12 cellular contexts compared by ENCODE assay signal in the genomic region with DNA sequence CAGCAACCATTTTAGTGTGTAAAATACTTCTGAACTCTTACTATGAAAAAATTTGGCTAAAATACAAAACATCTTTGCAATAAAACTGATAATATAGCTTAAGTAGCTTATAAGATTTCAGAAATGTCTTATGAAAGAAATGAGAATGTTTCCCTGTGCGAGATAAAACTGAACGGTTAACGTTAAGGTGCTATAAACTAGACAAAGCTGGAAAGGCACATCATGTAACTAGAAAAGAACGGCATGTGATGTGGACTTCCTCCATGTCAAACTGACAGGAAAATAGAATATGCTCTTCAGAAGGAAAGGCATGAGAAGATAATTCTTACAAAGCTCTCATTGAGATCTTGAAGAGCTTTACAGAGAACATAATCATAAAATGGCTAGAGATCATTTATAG. TPM values are rescaled to one million over a fixed set of nuclear protein-coding genes. Genes with fewer than 3 reads are reported as not detected.
DNase-seq lines count a peak whose midpoint lies in the region; ATAC-seq and TF ChIP-seq lines count a peak whose summit lies in the region.
"Had no signal": no experiment of that assay in that cellular context is flagged by ENCODE, and none has a peak within 500 bp of the region (broad histone marks: within the 10 kb centered on the region; RNA-seq: fewer than 3 reads in every experiment).

No MANE protein-coding gene starts in this region.

- intact Hi-C loops in activated naive CD4-positive, alpha-beta T cell treated with anti-CD3 and anti-CD28 coated beads for 36 hours (cut with micrococcal nuclease), result loop anchor here (2.0 to 5.0 kb wide), 2 partner anchors 14 to 34 kb away; no protein-coding TSS in a partner anchor
- intact Hi-C loops in esophagus muscularis mucosa (cut with DNase I), result no loop called here

- CTCF ChIA-PET in activated naive CD4-positive, alpha-beta T cell treated with anti-CD3 and anti-CD28 coated beads for 36 hours (lab: Charles Lee), result interaction anchor here (2.1 kb wide), 1 partner anchor 145 kb away, joined by 9 read pairs; a partner anchor contains a TSS

- H3K27me3 Mint-ChIP-seq in activated naive CD4-positive, alpha-beta T cell treated with anti-CD3 and anti-CD28 coated beads for 36 hours (ENCODE audit: low read depth), result no peaks in the 10 kb centered on the region
- no peaks in the 10 kb centered on the region for H3K27me3 Mint-ChIP-seq in HFFc6 (ENCODE audit: insufficient read depth)

- H3K9ac ChIP-seq in Karpas-422 (ENCODE audit: low read length), result no peak overlapping the region

- no peak overlapping the region for H3K4me3 ChIP-seq in Karpas-422 (ENCODE audit: low read length)
- H3K4me3 ChIP-seq in esophagus muscularis mucosa, result no peak overlapping the region
- H3K4me3 ChIP-seq in neutrophil (ENCODE audit: low read depth in 1 of 2, low read length in 1 of 2), result no peak overlapping the region

- H3K36me3 ChIP-seq in Karpas-422 (ENCODE audit: insufficient read depth, low read length) (peaks cover 31% of the 10 kb centered on the region), esophagus muscularis mucosa (no peaks in the 10 kb centered on the region), neutrophil (no peaks in the 10 kb centered on the region)

- no peak for TF ChIP-seq EP300 in esophagus muscularis mucosa (IDR thresholded peaks at IDR 0.05)

- peak overlapping the region; percentile 49 for H3K4me2 ChIP-seq in Karpas-422 (ENCODE audit: low read depth, low read length, poor library complexity, severe bottlenecking)

- ATAC-seq in HG02798 (IDR thresholded peaks at IDR 0.05; ENCODE audit: poor library complexity, unreplicated experiment), result no peak

- H3K27ac ChIP-seq in Karpas-422 (ENCODE audit: low read length) (peak overlapping the region; percentile 82), esophagus muscularis mucosa (replicated peaks in 1 of 4) (peak overlapping the region in 3 of 4 donors; percentile 25 to 30 (median 27)), neutrophil (peak overlapping the region; percentile 7)

- peak overlapping the region; percentile 11 for H3K27ac Mint-ChIP-seq in activated naive CD4-positive, alpha-beta T cell treated with anti-CD3 and anti-CD28 coated beads for 36 hours
- H3K27ac Mint-ChIP-seq in HFFc6, result no peak overlapping the region
- H3K27ac Mint-ChIP-seq: nephron progenitor cell had no signal

- no peak overlapping the region for H2AFZ ChIP-seq in Karpas-422 (ENCODE audit: low read length)

- no peak overlapping the region for H3K4me3 Mint-ChIP-seq in activated naive CD4-positive, alpha-beta T cell treated with anti-CD3 and anti-CD28 coated beads for 36 hours
- H3K4me3 Mint-ChIP-seq in HFFc6, result no peak overlapping the region
- H3K4me3 Mint-ChIP-seq: nephron progenitor cell had no signal

- TF ChIP-seq POLR2A in esophagus muscularis mucosa (IDR thresholded peaks at IDR 0.05; ENCODE audit: low read depth), result no peak

- no peaks in the 10 kb centered on the region for H3K9me2 ChIP-seq in Karpas-422 (replicated peaks; ENCODE audit: insufficient read depth, low read length)

- peaks cover 30% of the 10 kb centered on the region for H3K36me3 Mint-ChIP-seq in activated naive CD4-positive, alpha-beta T cell treated with anti-CD3 and anti-CD28 coated beads for 36 hours (ENCODE audit: low read depth)
- peaks cover 41% of the 10 kb centered on the region for H3K36me3 Mint-ChIP-seq in HFFc6 (ENCODE audit: low read depth)

- peaks cover under 1% of the 10 kb centered on the region; the same call in 1 of the 2 replicates for H3K9me3 ChIP-seq in Karpas-422 (ENCODE audit: low read length)
- H3K9me3 ChIP-seq in esophagus muscularis mucosa, result peaks cover 0 to 3% (median under 1%) of the 10 kb centered on the region in 4 donors
- no peaks in the 10 kb centered on the region for H3K9me3 ChIP-seq in neutrophil

- H3K79me2 ChIP-seq in Karpas-422 (ENCODE audit: low read length), result peaks cover 100% of the 10 kb centered on the region

- peaks cover 59% of the 10 kb centered on the region for H3K4me1 Mint-ChIP-seq in activated naive CD4-positive, alpha-beta T cell treated with anti-CD3 and anti-CD28 coated beads for 36 hours (ENCODE audit: low read depth)
- H3K4me1 Mint-ChIP-seq in HFFc6 (ENCODE audit: low read depth), result peaks cover 50% of the 10 kb centered on the region
- H3K4me1 Mint-ChIP-seq: nephron progenitor cell had no signal

- H4K20me1 ChIP-seq in Karpas-422 (ENCODE audit: insufficient read depth, low read depth, low read length), result no peaks in the 10 kb centered on the region

- DNase-seq in activated naive CD4-positive, alpha-beta T cell treated with anti-CD3 and anti-CD28 coated beads for 36 hours, result no peak
- no peak for DNase-seq in activated naive CD4-positive, alpha-beta T cell treated with anti-CD3 and anti-CD28 coated beads, Interleukin-2, amount 50 U/mL, for 16 hours
- DNase-seq in Karpas-422 (no peak), esophagus muscularis mucosa (ENCODE audit: extremely low spot score) (no peak), HFFc6 (no peak), AG08396 (ENCODE audit: low spot score) (no peak)
- DNase-seq: activated naive CD4-positive, alpha-beta T cell treated with Interleukin-2 at 50 U/mL for 16 hours; hypothalamus; NCI-H1105; nephron progenitor cell had no signal

- peaks cover 19% of the 10 kb centered on the region for H3K9me3 Mint-ChIP-seq in activated naive CD4-positive, alpha-beta T cell treated with anti-CD3 and anti-CD28 coated beads for 36 hours
- peaks cover 13% of the 10 kb centered on the region for H3K9me3 Mint-ChIP-seq in HFFc6

- 60% methylated on average over 4 of the region's 4 CpGs for WGBS in esophagus muscularis mucosa

- TF ChIP-seq CTCF in esophagus muscularis mucosa (IDR thresholded peaks at IDR 0.05), result no peak
- no peak for TF ChIP-seq CTCF in neutrophil (IDR thresholded peaks at IDR 0.05)
- TF ChIP-seq CTCF in HFFc6 (IDR thresholded peaks at IDR 0.05), result no peak

- H3K27me3 ChIP-seq in Karpas-422 (ENCODE audit: low read length) (no peaks in the 10 kb centered on the region), esophagus muscularis mucosa (no peaks in the 10 kb centered on the region), neutrophil (no peaks in the 10 kb centered on the region)

- peaks cover 87% of the 10 kb centered on the region for H3K4me1 ChIP-seq in Karpas-422 (ENCODE audit: low read length)
- peaks cover 18 to 45% (median 37%) of the 10 kb centered on the region in 4 donors for H3K4me1 ChIP-seq in esophagus muscularis mucosa
- no peaks in the 10 kb centered on the region for H3K4me1 ChIP-seq in neutrophil (ENCODE audit: control insufficient read depth in 1 of 2, insufficient read depth in 1 of 2, low read depth in 1 of 2, low read length in 1 of 2)

RNA-seq across cellular contexts. Expression of a gene that starts 36.5 kb away (rescaled TPM):
- 10 to 100 TPM; 24.1 to 29.2 TPM for total RNA-seq in activated naive CD4-positive, alpha-beta T cell treated with anti-CD3 and anti-CD28 coated beads for 36 hours
- 42.3 and 77.7 TPM in 2 replicates for total RNA-seq in Karpas-422 (2014; rRNA removed; shearing (Covaris generic); ENCODE audit: low replicate concordance)
- total RNA-seq in esophagus muscularis mucosa, result 10 to 100 TPM; 28.9 to 54.0 (median 37.0) TPM
- total RNA-seq in HFFc6 (2021; fragmentation: NEBNext Ultra II Directional; extraction: Animal tissue kit (Norgen Biotek cat#: 25700)), result 10 to 100 TPM; 37.3 to 48.3 (median 40.8) TPM

RNA-seq across cellular contexts. Expression of a gene that starts 59.2 kb away (rescaled TPM):
- total RNA-seq in activated naive CD4-positive, alpha-beta T cell treated with anti-CD3 and anti-CD28 coated beads for 36 hours, result under 1 TPM; 0.48 to 0.59 TPM
- 1.1 and 3.2 TPM in 2 replicates for total RNA-seq in Karpas-422 (2014; rRNA removed; shearing (Covaris generic); ENCODE audit: low replicate concordance)
- total RNA-seq in esophagus muscularis mucosa, result 1 to 10 TPM in 2 of 4 donors, under 1 TPM in 2; 0.75 to 1.4 (median 1.1) TPM
- 1 to 10 TPM in 1 of 6 experiments, under 1 TPM in 5; 0.51 to 1.5 (median 0.82) TPM for total RNA-seq in HFFc6 (2021; fragmentation: NEBNext Ultra II Directional; extraction: Animal tissue kit (Norgen Biotek cat#: 25700))

Comparison
In these comparisons a context has a peak if more than half of its experiments do, and no peak if none do; other contexts are left out.
1. H3K27ac ChIP-seq: peak in every context shown above with its lines; median percentile 82 in Karpas-422; 27 in esophagus muscularis mucosa; 7 in neutrophil.